2 cellular contexts compared by ENCODE assay signal in genomic region chr14:23379331-23380196, GRCh38.
A peak's percentile ranks its signal among the peaks of the same experiment; 100 is the strongest.
TF ChIP-seq lines count a peak whose summit lies in the region.

No MANE protein-coding gene starts in this region.

TF ChIP-seq in IMR-90, 13 proteins besides CTCF, POLR2A, EP300 and RAD21 (continued from another document):
- no peak for TF ChIP-seq CHD1 (IDR thresholded peaks at IDR 0.05; ENCODE audit: low read depth, low read length)
- TF ChIP-seq SMC3 (IDR thresholded peaks at IDR 0.05; ENCODE audit: low read depth, low read length): peak; percentile 89
- no peak for TF ChIP-seq ELK1 (IDR thresholded peaks at IDR 0.05; ENCODE audit: borderline replicate concordance, low read depth, low read length)
- no peak for TF ChIP-seq USF2 (IDR thresholded peaks at IDR 0.05; ENCODE audit: low read depth, low read length)
- no peak for TF ChIP-seq BHLHE40 (IDR thresholded peaks at IDR 0.05; ENCODE audit: low read depth, low read length)
- TF ChIP-seq MAZ (IDR thresholded peaks at IDR 0.05; ENCODE audit: borderline replicate concordance, low read depth, low read length): peak; percentile 53; the same call in 1 of the 2 replicates

TF ChIP-seq in SK-N-SH treated with all-trans-retinoic acid at 6 μM for 48 hours, 23 proteins besides CTCF, POLR2A, EP300 and RAD21:
- no peak for TF ChIP-seq PATZ1 (CRISPR knock-in tag; IDR thresholded peaks at IDR 0.05; ENCODE audit: borderline replicate concordance)
- no peak for TF ChIP-seq SNAI2 (CRISPR knock-in tag; IDR thresholded peaks at IDR 0.05)
- no peak for TF ChIP-seq ZNF8 (CRISPR knock-in tag; IDR thresholded peaks at IDR 0.05)
